29 cellular contexts compared by ENCODE assay signal in genomic region chr10:53699684-53700083, GRCh38.
"Had no signal": no experiment of that assay in that cellular context is flagged by ENCODE, and none has a peak within 500 bp of the region (broad histone marks: within the 10 kb centered on the region; RNA-seq: fewer than 3 reads in every experiment).

No MANE protein-coding gene starts in this region.

- H3K27ac Mint-ChIP-seq: memory B cell; naive B cell; natural killer cell treated with Interleukin-12 subunit alpha and Interleukin-12 subunit beta and Interleukin-15 and Interleukin-18, amount 100 ng/mL, for 72 hours; stimulated activated naive CD8-positive, alpha-beta T cell treated with anti-CD3 and anti-CD28 coated beads, Interleukin-15, amount 100 ng/mL, for 72 hours had no signal

- H3K27ac ChIP-seq: dorsolateral prefrontal cortex, esophagus muscularis mucosa, foreskin keratinocyte, gastroesophageal sphincter, heart left ventricle, hepatocyte, prostate gland, right atrium auricular region, suprapubic skin, transverse colon, upper lobe of right lung, uterus had no signal

- H3K4me3 ChIP-seq: dorsolateral prefrontal cortex, esophagus muscularis mucosa, gastroesophageal sphincter, heart left ventricle, hepatocyte, lung, mucosa of descending colon, prostate gland, right atrium auricular region, smooth muscle cell, suprapubic skin, transverse colon, upper lobe of right lung, uterus had no signal

- H3K9me3 ChIP-seq: esophagus muscularis mucosa, gastroesophageal sphincter, mucosa of descending colon, prostate gland, right atrium auricular region, suprapubic skin, transverse colon, upper lobe of right lung, uterus had no signal

- ATAC-seq: foreskin keratinocyte; gastroesophageal sphincter; heart left ventricle; left lobe of liver; mucosa of descending colon; natural killer cell treated with Interleukin-12 subunit alpha and Interleukin-12 subunit beta and Interleukin-15 and Interleukin-18, amount 100 ng/mL, for 72 hours; sciatic nerve; stimulated activated naive CD8-positive, alpha-beta T cell treated with anti-CD3 and anti-CD28 coated beads, Interleukin-15, amount 100 ng/mL, for 72 hours; upper lobe of right lung had no signal

- DNase-seq: dorsolateral prefrontal cortex; effector CD4-positive, alpha-beta T cell; foreskin keratinocyte; heart left ventricle; kidney; mucosa of descending colon; naive B cell; nucleus accumbens; stimulated activated CD4-positive, alpha-beta T cell treated with anti-CD3 and anti-CD28 coated beads, Interleukin-12 subunit alpha, Interleukin-12 subunit beta, amount 100 ng/mL, for 4 hours; stimulated activated CD4-positive, alpha-beta T cell treated with anti-CD3 and anti-CD28 coated beads, Interleukin-1b, Interleukin-23, amount 100 ng/mL, for 48 hours; stimulated activated CD4-positive, alpha-beta T cell treated with anti-CD3 and anti-CD28 coated beads, Interleukin-4, amount 100 ng/mL, for 1 hour; stimulated activated CD8-positive, alpha-beta memory T cell treated with anti-CD3 and anti-CD28 coated beads, Interleukin-4, amount 100 ng/mL, for 48 hours; stimulated activated naive CD4-positive, alpha-beta T cell; stimulated activated naive CD8-positive, alpha-beta T cell treated with anti-CD3 and anti-CD28 coated beads, Interleukin-15, amount 100 ng/mL, for 72 hours; transverse colon; upper lobe of right lung; uterus had no signal

- H3K36me3 Mint-ChIP-seq: memory B cell; naive B cell; natural killer cell treated with Interleukin-12 subunit alpha and Interleukin-12 subunit beta and Interleukin-15 and Interleukin-18, amount 100 ng/mL, for 72 hours had no signal

- H3K4me3 Mint-ChIP-seq: memory B cell; naive B cell; natural killer cell treated with Interleukin-12 subunit alpha and Interleukin-12 subunit beta and Interleukin-15 and Interleukin-18, amount 100 ng/mL, for 72 hours; stimulated activated naive CD8-positive, alpha-beta T cell treated with anti-CD3 and anti-CD28 coated beads, Interleukin-15, amount 100 ng/mL, for 72 hours had no signal

- H3K36me3 ChIP-seq: esophagus muscularis mucosa, gastroesophageal sphincter, heart left ventricle, prostate gland, right atrium auricular region, suprapubic skin, transverse colon, upper lobe of right lung, uterus had no signal

- H3K27me3 ChIP-seq: dorsolateral prefrontal cortex, esophagus muscularis mucosa, foreskin keratinocyte, gastroesophageal sphincter, heart left ventricle, hepatocyte, right atrium auricular region, suprapubic skin, transverse colon, upper lobe of right lung, uterus had no signal

- H3K4me1 Mint-ChIP-seq: memory B cell; naive B cell; stimulated activated naive CD8-positive, alpha-beta T cell treated with anti-CD3 and anti-CD28 coated beads, Interleukin-15, amount 100 ng/mL, for 72 hours had no signal

- H3K27me3 Mint-ChIP-seq: memory B cell; naive B cell; natural killer cell treated with Interleukin-12 subunit alpha and Interleukin-12 subunit beta and Interleukin-15 and Interleukin-18, amount 100 ng/mL, for 72 hours; stimulated activated naive CD8-positive, alpha-beta T cell treated with anti-CD3 and anti-CD28 coated beads, Interleukin-15, amount 100 ng/mL, for 72 hours had no signal
